27 cellular contexts compared by ENCODE assay signal in genomic region chr9:108182270-108182669, GRCh38.
"Had no signal": no experiment of that assay in that cellular context is flagged by ENCODE, and none has a peak within 500 bp of the region (broad histone marks: within the 10 kb centered on the region; RNA-seq: fewer than 3 reads in every experiment).

No MANE protein-coding gene starts in this region.

- H3K27ac ChIP-seq: neutrophil, pancreas, prostate gland, right atrium auricular region, right lobe of liver, sigmoid colon, stomach, thoracic aorta, thyroid gland, tibial nerve, upper lobe of left lung, vagina had no signal

- H3K36me3 ChIP-seq: neutrophil, pancreas, prostate gland, right atrium auricular region, right lobe of liver, sigmoid colon, stomach, thoracic aorta, thyroid gland, tibial nerve, upper lobe of left lung, vagina had no signal

- H3K9me3 ChIP-seq: neutrophil, pancreas, prostate gland, right atrium auricular region, right lobe of liver, sigmoid colon, stomach, thoracic aorta, thyroid gland, tibial nerve, upper lobe of left lung, vagina had no signal

- H3K4me2 ChIP-seq: smooth muscle cell had no signal

- H3K27me3 ChIP-seq: neutrophil, pancreas, right atrium auricular region, right lobe of liver, sigmoid colon, stomach, thyroid gland, tibial nerve, upper lobe of left lung, vagina had no signal

- FAIRE-seq: pancreas, urothelium cell line had no signal

- H3K4me3 ChIP-seq: pancreas, prostate gland, right atrium auricular region, right lobe of liver, sigmoid colon, smooth muscle cell, stomach, thoracic aorta, thyroid gland, tibial nerve, upper lobe of left lung, vagina had no signal

- H3K4me1 ChIP-seq: pancreas, prostate gland, right atrium auricular region, right lobe of liver, thyroid gland, upper lobe of left lung had no signal

- DNase-seq: naive B cell; naive thymus-derived CD8-positive, alpha-beta T cell; nephron progenitor cell; nucleus accumbens; pancreas; retina; right lobe of liver; sigmoid colon; stimulated activated CD4-positive, alpha-beta T cell treated with anti-CD3 and anti-CD28 coated beads, Interleukin-15, amount 100 ng/mL, for 24 hours; stimulated activated CD4-positive, alpha-beta T cell treated with anti-CD3 and anti-CD28 coated beads, Interleukin-2, amount 100 ng/mL, for 24 hours; stimulated activated CD4-positive, alpha-beta T cell treated with anti-CD3 and anti-CD28 coated beads, Interleukin-2, amount 100 ng/mL, for 48 hours; stimulated activated CD4-positive, alpha-beta T cell treated with anti-CD3 and anti-CD28 coated beads, Interleukin-4, amount 100 ng/mL, for 24 hours; stimulated activated naive CD4-positive, alpha-beta T cell; stomach; thyroid gland; trophoblast cell; upper lobe of left lung had no signal

- ATAC-seq: naive thymus-derived CD8-positive, alpha-beta T cell; natural killer cell treated with Interleukin-12 subunit alpha and Interleukin-12 subunit beta and Interleukin-15 and Interleukin-18, amount 100 ng/mL, for 72 hours; stimulated activated effector memory CD8-positive, alpha-beta T cell treated with anti-CD3 and anti-CD28 coated beads, Interleukin-12 subunit alpha, Interleukin-12 subunit beta, amount 100 ng/mL, for 72 hours had no signal
